In the genomic region with DNA sequence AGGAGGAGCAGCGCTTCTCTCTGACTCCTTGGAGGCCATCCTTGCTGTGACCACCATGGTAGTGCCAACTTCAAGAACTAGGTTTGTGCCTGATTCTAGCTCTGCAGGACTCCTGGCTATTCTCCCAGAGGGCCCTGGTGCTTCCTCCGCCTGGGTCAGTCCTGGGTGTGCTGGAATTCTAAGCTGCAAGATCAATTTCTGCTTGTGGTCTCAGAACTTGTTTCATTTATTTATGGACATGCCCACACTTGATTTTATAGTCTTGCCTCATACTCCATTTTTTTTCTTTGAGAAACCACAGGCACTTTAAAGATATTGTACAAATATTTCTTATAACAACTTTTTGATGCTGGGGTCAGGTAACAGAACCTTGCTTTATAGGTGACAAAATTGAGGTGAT, we compare ENCODE assay signal across 16 cellular contexts.
A peak's percentile ranks its signal among the peaks of the same experiment; 100 is the strongest.
DNase-seq lines count a peak whose midpoint lies in the region; ATAC-seq and TF ChIP-seq lines count a peak whose summit lies in the region.
"Had no signal": no experiment of that assay in that cellular context is flagged by ENCODE, and none has a peak within 500 bp of the region (broad histone marks: within the 10 kb centered on the region; RNA-seq: fewer than 3 reads in every experiment).

No MANE protein-coding gene starts in this region.

- no peak overlapping the region for H3K9ac ChIP-seq in mammary epithelial cell (ENCODE audit: insufficient read depth, low read length)

- TF ChIP-seq CTCF in RWPE2 (IDR thresholded peaks at IDR 0.05; ENCODE audit: poor library complexity, severe bottlenecking), result no peak
- TF ChIP-seq CTCF in mammary epithelial cell (conservative IDR thresholded peaks at IDR 0.05 in 1 of 2, IDR thresholded peaks at IDR 0.05 in 1 of 2; ENCODE audit: extremely low read depth in 1 of 2, insufficient read depth in 1 of 2, low read depth in 1 of 2, low read length in 2 of 2), result no peak

- H3K4me1 ChIP-seq in RWPE2 (ENCODE audit: insufficient read depth, poor library complexity, severe bottlenecking), result peaks cover 4% of the 10 kb centered on the region
- H3K4me1 ChIP-seq in mammary epithelial cell (ENCODE audit: insufficient read depth, low read length), result peaks cover 14% of the 10 kb centered on the region
- H3K4me1 ChIP-seq: SJSA1 had no signal

- POLR2A ChIA-PET in activated CD8-positive, alpha-beta T cell treated with anti-CD3 and anti-CD28 coated beads, Interleukin-2, amount 10 ng/mL, durations not matched to agents 7 days and 5 days (lab: Charles Lee), result no interaction called here

- WGBS in mammary epithelial cell (ENCODE audit: low coverage, missing lambda C conversion rate), result 0% methylated on average over 1 of the region's 2 CpGs

- no peak overlapping the region for H3K4me3 ChIP-seq in RWPE2 (ENCODE audit: severe bottlenecking)
- H3K4me3 ChIP-seq in mammary epithelial cell (replicated peaks in 1 of 3; ENCODE audit: insufficient read depth in 1 of 3, low read depth in 2 of 3, low read length in 3 of 3), result no peak overlapping the region
- H3K4me3 ChIP-seq: SJSA1 had no signal

- no peaks in the 10 kb centered on the region for H3K79me2 ChIP-seq in mammary epithelial cell (ENCODE audit: insufficient read depth, low read length)

- H3K4me2 ChIP-seq in mammary epithelial cell (ENCODE audit: insufficient read depth, low read depth, low read length), result peak overlapping the region; percentile 12

- in situ Hi-C loops in mammary epithelial cell (cut with MboI; ENCODE audit: low sequenced_read_pairs in 2 of 2), result loop anchor here in 1 of 2 donors (25.0 kb wide), 1 partner anchor 801 kb away; no protein-coding TSS in a partner anchor

- no peaks in the 10 kb centered on the region for H3K36me3 Mint-ChIP-seq in activated CD8-positive, alpha-beta T cell treated with anti-CD3 and anti-CD28 coated beads, Interleukin-2, amount 10 ng/mL, durations not matched to agents 7 days and 5 days (ENCODE audit: low read depth)

- no peak overlapping the region for H3K4me3 Mint-ChIP-seq in activated CD8-positive, alpha-beta T cell treated with anti-CD3 and anti-CD28 coated beads, Interleukin-2, amount 10 ng/mL, durations not matched to agents 7 days and 5 days

- no peak overlapping the region for H3K27ac Mint-ChIP-seq in activated CD8-positive, alpha-beta T cell treated with anti-CD3 and anti-CD28 coated beads, Interleukin-2, amount 10 ng/mL, durations not matched to agents 7 days and 5 days

- H3K9me3 Mint-ChIP-seq in activated CD8-positive, alpha-beta T cell treated with anti-CD3 and anti-CD28 coated beads, Interleukin-2, amount 10 ng/mL, durations not matched to agents 7 days and 5 days (ENCODE audit: insufficient read depth), result no peaks in the 10 kb centered on the region

- no peak overlapping the region for H3K27ac ChIP-seq in RWPE2 (ENCODE audit: poor library complexity, severe bottlenecking)
- no peak overlapping the region for H3K27ac ChIP-seq in mammary epithelial cell (ENCODE audit: insufficient read depth, low read depth, low read length)
- H3K27ac ChIP-seq: SJSA1 had no signal

- no peaks in the 10 kb centered on the region for H3K36me3 ChIP-seq in RWPE2 (ENCODE audit: low read depth)
- H3K36me3 ChIP-seq in mammary epithelial cell (ENCODE audit: insufficient read depth, low read length), result no peaks in the 10 kb centered on the region
- H3K36me3 ChIP-seq: SJSA1 had no signal

- CTCF ChIA-PET in mammary epithelial cell (lab: Charles Lee; ENCODE audit: low non-redundant PET), result no interaction called here
- CTCF ChIA-PET in activated CD8-positive, alpha-beta T cell treated with anti-CD3 and anti-CD28 coated beads, Interleukin-2, amount 10 ng/mL, durations not matched to agents 7 days and 5 days (lab: Charles Lee), result interaction anchor here (0.7 kb wide), 1 partner anchor 16 kb away, joined by 4 read pairs; no protein-coding TSS in a partner anchor

- H3K27me3 ChIP-seq in RWPE2 (ENCODE audit: insufficient read depth, poor library complexity, severe bottlenecking) (no peaks in the 10 kb centered on the region), mammary epithelial cell (ENCODE audit: insufficient read depth, low read length) (no peaks in the 10 kb centered on the region)
- H3K27me3 ChIP-seq: SJSA1 had no signal

- peak; percentile 54 for ATAC-seq in RWPE2 (ENCODE audit: low read depth)
- no peak for ATAC-seq in activated CD8-positive, alpha-beta T cell treated with anti-CD3 and anti-CD28 coated beads, Interleukin-2, amount 10 ng/mL, durations not matched to agents 7 days and 5 days
- ATAC-seq: HepG2 had no signal

- no peaks in the 10 kb centered on the region for H3K27me3 Mint-ChIP-seq in activated CD8-positive, alpha-beta T cell treated with anti-CD3 and anti-CD28 coated beads, Interleukin-2, amount 10 ng/mL, durations not matched to agents 7 days and 5 days (ENCODE audit: low read depth)

- dilution Hi-C loops in mammary epithelial cell (cut with HindIII; ENCODE audit: low sequenced_read_pairs), result no loop called here

- no peak overlapping the region for H2AFZ ChIP-seq in mammary epithelial cell (ENCODE audit: low read depth, low read length)

- BruUV-seq in mammary epithelial cell (replicated peaks; lab: Mats Ljungman, UMichigan), result no TSS peak

- no peaks in the 10 kb centered on the region for H4K20me1 ChIP-seq in mammary epithelial cell (ENCODE audit: insufficient read depth, low read length)

- no peaks in the 10 kb centered on the region for H3K9me3 ChIP-seq in RWPE2 (ENCODE audit: severe bottlenecking)
- H3K9me3 ChIP-seq in mammary epithelial cell (replicated peaks; ENCODE audit: insufficient read depth, low read length), result no peaks in the 10 kb centered on the region
- H3K9me3 ChIP-seq: SJSA1 had no signal

- H3K4me1 Mint-ChIP-seq in activated CD8-positive, alpha-beta T cell treated with anti-CD3 and anti-CD28 coated beads, Interleukin-2, amount 10 ng/mL, durations not matched to agents 7 days and 5 days (ENCODE audit: low read depth), result peaks cover 2% of the 10 kb centered on the region

- intact Hi-C loops in mammary epithelial cell (cut with micrococcal nuclease) (no loop called here), head of caudate nucleus (cut with DNase I) (loop anchor here (10.0 kb wide), 1 partner anchor 799 kb away; no protein-coding TSS in a partner anchor)

- peak; percentile 7 for DNase-seq in A172 (ENCODE audit: low spot score)
- DNase-seq in RWPE2 (ENCODE audit: low spot score), result no peak
- DNase-seq in mammary epithelial cell, result peak; percentile 76
- peak; percentile 22 for DNase-seq in glomerular visceral epithelial cell (ENCODE audit: extremely low spot score)
- DNase-seq in activated CD8-positive, alpha-beta T cell treated with anti-CD3 and anti-CD28 coated beads, Interleukin-2, amount 10 ng/mL, durations not matched to agents 7 days and 5 days, result no peak
- DNase-seq in medulla oblongata (ENCODE audit: extremely low spot score), result no peak
- DNase-seq in DMS79 (lab: John Stamatoyannopoulos, UW), result no peak
- no peak for DNase-seq in head of caudate nucleus
- DNase-seq: 8988T, C1 segment of cervical spinal cord, Karpas-422, NCI-H187 treated with DMSO at 0.1 percent for 48 hours, NCI-H526 treated with DMSO at 0.1 percent for 48 hours, RPMI8226 had no signal

Comparison
In these comparisons a context has a peak if more than half of its experiments do, and no peak if none do; other contexts are left out.
1. DNase-seq: peak in A172 (single experiment), mammary epithelial cell (single experiment) and glomerular visceral epithelial cell (single experiment); none in RWPE2 (single experiment), activated CD8-positive, alpha-beta T cell treated with anti-CD3 and anti-CD28 coated beads, Interleukin-2, amount 10 ng/mL, durations not matched to agents 7 days and 5 days (single experiment), medulla oblongata (single experiment), DMS79 (single experiment) and head of caudate nucleus (0 of 42).